9 cellular contexts compared by ENCODE assay signal in genomic region chr4:24973471-24974251, GRCh38. TPM values are rescaled to one million over a fixed set of nuclear protein-coding genes. Genes with fewer than 3 reads are reported as not detected.
DNase-seq lines count a peak whose midpoint lies in the region; ATAC-seq, FAIRE-seq and TF ChIP-seq lines count a peak whose summit lies in the region.
"Had no signal": no experiment of that assay in that cellular context is flagged by ENCODE, and none has a peak within 500 bp of the region (broad histone marks: within the 10 kb centered on the region; RNA-seq: fewer than 3 reads in every experiment).

No MANE protein-coding gene starts in this region.

- peak in 1 of 2 donors; percentile 21 for TF ChIP-seq POLR2A in thyroid gland (IDR thresholded peaks at IDR 0.05)

- ATAC-seq in right cardiac atrium (no peak), GM19351 (IDR thresholded peaks at IDR 0.05; ENCODE audit: unreplicated experiment) (no peak)

- H3K27ac ChIP-seq in right cardiac atrium (ENCODE audit: low read length) = no peak overlapping the region
- peak overlapping the region; percentile 51 to 76 (median 71) for H3K27ac ChIP-seq in thyroid gland

- H3K9me3 ChIP-seq in right cardiac atrium (ENCODE audit: control insufficient read depth, low read length) (no peaks in the 10 kb centered on the region), thyroid gland (no peaks in the 10 kb centered on the region)

- FAIRE-seq in HTR-8/SVneo (lab: Jason Lieb, UNC) = no peak
- FAIRE-seq: endometrium had no signal

- H3K4me1 ChIP-seq in right cardiac atrium (ENCODE audit: control insufficient read depth, insufficient read depth, low read length) = no peaks in the 10 kb centered on the region
- H3K4me1 ChIP-seq in thyroid gland = peaks cover 28 to 44% of the 10 kb centered on the region in 2 donors

- TF ChIP-seq CTCF in thyroid gland (IDR thresholded peaks at IDR 0.05) = peak in 1 of 6 experiments; percentile 2

- DNase-seq in HuH-7.5 (ENCODE audit: low spot score) (peak; percentile 51), SKM-1 treated with dmso at 0.1 percent for 144 hours (lab: John Stamatoyannopoulos, UW; ENCODE audit: unreplicated experiment) (peak; percentile 81), right cardiac atrium (peak; percentile 47 to 83 (median 82)), thyroid gland (peak; percentile 96 to 97), NCI-H524 (lab: John Stamatoyannopoulos, UW) (no peak), NCI-H2196 treated with DMSO at 0.1 percent for 48 hours (lab: John Stamatoyannopoulos, UW; ENCODE audit: unreplicated experiment) (no peak), HTR-8/SVneo (ENCODE audit: insufficient read length, low spot score) (no peak)

- H3K27me3 ChIP-seq in right cardiac atrium (ENCODE audit: control insufficient read depth, insufficient read depth) (no peaks in the 10 kb centered on the region), thyroid gland (no peaks in the 10 kb centered on the region)

- H3K36me3 ChIP-seq in thyroid gland = no peaks in the 10 kb centered on the region

- WGBS in right cardiac atrium = 81% methylated on average over 21 of the region's 21 CpGs
- 34 to 44% methylated on average over 21 of the region's 21 CpGs for WGBS in thyroid gland, 2 donors

- no peak overlapping the region for H3K4me3 ChIP-seq in right cardiac atrium (ENCODE audit: low read length)
- no peak overlapping the region for H3K4me3 ChIP-seq in thyroid gland (replicated peaks in 1 of 3)

- intact Hi-C loops in right cardiac atrium (cut with DNase I) = no loop called here
- intact Hi-C loops in thyroid gland (cut with DNase I) = loop anchor here (10.0 kb wide), 1 partner anchor 171 kb away; no protein-coding TSS in a partner anchor

RNA-seq across cellular contexts. Expression of gene LGI2, which starts 57.1 kb away (rescaled TPM):
- total RNA-seq in right cardiac atrium (1 to 10 TPM; 5.2 to 7.1 (median 6.0) TPM), thyroid gland (1 to 10 TPM in 3 of 4 donors, under 1 TPM in 1; 0.45 to 3.7 (median 2.2) TPM)
- 2.4 TPM for polyA plus RNA-seq in right cardiac atrium

Comparison
In these comparisons a context has a peak if more than half of its experiments do, and no peak if none do; other contexts are left out.
1. DNase-seq: peak in HuH-7.5 (single experiment), SKM-1 treated with dmso at 0.1 percent for 144 hours (single experiment), right cardiac atrium (3 of 3) and thyroid gland (2 of 2); none in NCI-H524 (0 of 2), NCI-H2196 treated with DMSO at 0.1 percent for 48 hours (single experiment) and HTR-8/SVneo (single experiment).